In genomic region chr10:17375936-17376584, GRCh38 we compare ENCODE assay signal across 8 cellular contexts.
DNase-seq lines count a peak whose midpoint lies in the region; ATAC-seq, FAIRE-seq and TF ChIP-seq lines count a peak whose summit lies in the region.

No MANE protein-coding gene starts in this region.

- H3K4me3 Mint-ChIP-seq in activated T-cell treated with anti-CD3 and anti-CD28 coated beads, Interleukin-2, amount 50 U/mL, for 72 hours: no peak overlapping the region

- H3K36me3 ChIP-seq in transverse colon (no peaks in the 10 kb centered on the region), colonic mucosa (no peaks in the 10 kb centered on the region)

- TF ChIP-seq POLR2A in transverse colon (IDR thresholded peaks at IDR 0.05): no peak

- no peaks in the 10 kb centered on the region for H3K4me1 ChIP-seq in transverse colon
- H3K4me1 ChIP-seq in colonic mucosa: no peaks in the 10 kb centered on the region

- H3K4me3 ChIP-seq in transverse colon (no peak overlapping the region), colonic mucosa (no peak overlapping the region)

- peak; percentile 54 for TF ChIP-seq CTCF in D721Med (IDR thresholded peaks at IDR 0.05; ENCODE audit: insufficient read depth, missing control alignments)
- TF ChIP-seq CTCF in transverse colon (IDR thresholded peaks at IDR 0.05): peak in 1 of 5 experiments; percentile 8
- no peak for TF ChIP-seq CTCF in colonic mucosa (IDR thresholded peaks at IDR 0.05)

- H3K27ac ChIP-seq in transverse colon: no peak overlapping the region
- no peak overlapping the region for H3K27ac ChIP-seq in colonic mucosa

- ATAC-seq in HG03103 (IDR thresholded peaks at IDR 0.05; ENCODE audit: low read depth, unreplicated experiment) (peak; percentile 65), GM21825 (IDR thresholded peaks at IDR 0.05; ENCODE audit: unreplicated experiment) (no peak)
- ATAC-seq in activated T-cell treated with anti-CD3 and anti-CD28 coated beads, Interleukin-2, amount 50 U/mL, for 72 hours (replicated peaks in 1 of 2): no peak

- WGBS in transverse colon (ENCODE audit: low coverage in 1 of 2), 2 donors: 88 to 89% methylated on average over 8 to 10 of the region's 10 CpGs

- TF ChIP-seq EP300 in transverse colon (IDR thresholded peaks at IDR 0.05; ENCODE audit: low read depth): no peak

- H3K27me3 ChIP-seq in transverse colon (no peaks in the 10 kb centered on the region), colonic mucosa (no peaks in the 10 kb centered on the region)

- intact Hi-C loops in transverse colon (cut with DNase I; ENCODE audit: low total_unique reads): no loop called here
- intact Hi-C loops in colonic mucosa (cut with DNase I): no loop called here

- H3K4me1 Mint-ChIP-seq in activated T-cell treated with anti-CD3 and anti-CD28 coated beads, Interleukin-2, amount 50 U/mL, for 72 hours (ENCODE audit: low read depth): no peaks in the 10 kb centered on the region

- H3K9me3 Mint-ChIP-seq in activated T-cell treated with anti-CD3 and anti-CD28 coated beads, Interleukin-2, amount 50 U/mL, for 72 hours: no peaks in the 10 kb centered on the region

- H3K9ac ChIP-seq in colonic mucosa (ENCODE audit: low read depth in 2 of 2, low read length in 2 of 2): no peak overlapping the region

- H3K36me3 Mint-ChIP-seq in activated T-cell treated with anti-CD3 and anti-CD28 coated beads, Interleukin-2, amount 50 U/mL, for 72 hours (ENCODE audit: insufficient read depth in 2 of 2): no peaks in the 10 kb centered on the region

- DNase-seq in D721Med (ENCODE audit: insufficient read length, low spot score) (no peak), myocyte (ENCODE audit: low read depth) (peak; percentile 3), transverse colon (no peak), NCI-H1417 treated with DMSO at 0.1 percent for 48 hours (lab: John Stamatoyannopoulos, UW) (no peak), colonic mucosa (no peak)
- peak; percentile 24 to 45 for DNase-seq in activated T-cell treated with anti-CD3 and anti-CD28 coated beads, Interleukin-2, amount 50 U/mL, for 72 hours

- FAIRE-seq in D721Med (lab: Jason Lieb, UNC): no peak

- H3K27me3 Mint-ChIP-seq in activated T-cell treated with anti-CD3 and anti-CD28 coated beads, Interleukin-2, amount 50 U/mL, for 72 hours (ENCODE audit: low read depth): no peaks in the 10 kb centered on the region

- in situ Hi-C loops in transverse colon (cut with MboI; ENCODE audit: low pct_ligation_motif_present in 1 of 4, low pct_unique_long_range_greater_than_20kb in 1 of 4, low sequenced_read_pairs in 3 of 4): no loop called here

- no peak overlapping the region for H3K27ac Mint-ChIP-seq in activated T-cell treated with anti-CD3 and anti-CD28 coated beads, Interleukin-2, amount 50 U/mL, for 72 hours

- no peaks in the 10 kb centered on the region for H3K9me3 ChIP-seq in transverse colon
- no peaks in the 10 kb centered on the region for H3K9me3 ChIP-seq in colonic mucosa

Comparison
In these comparisons a context has a peak if more than half of its experiments do, and no peak if none do; other contexts are left out.
1. DNase-seq: peak in activated T-cell treated with anti-CD3 and anti-CD28 coated beads, Interleukin-2, amount 50 U/mL, for 72 hours (2 of 2) and myocyte (single experiment); none in D721Med (single experiment), transverse colon (single experiment), NCI-H1417 treated with DMSO at 0.1 percent for 48 hours (single experiment) and colonic mucosa (single experiment).